ENCODE assay signal across 22 cellular contexts in genomic region chr17:41480136-41480535, GRCh38. TPM values are rescaled to one million over a fixed set of nuclear protein-coding genes. Genes with fewer than 3 reads are reported as not detected.
DNase-seq lines count a peak whose midpoint lies in the region; ATAC-seq lines count a peak whose summit lies in the region.
"Had no signal": no experiment of that assay in that cellular context is flagged by ENCODE, and none has a peak within 500 bp of the region (broad histone marks: within the 10 kb centered on the region; RNA-seq: fewer than 3 reads in every experiment).

No MANE protein-coding gene starts in this region.

- peaks cover 4% of the 10 kb centered on the region for H3K4me1 Mint-ChIP-seq in memory B cell
- H3K4me1 Mint-ChIP-seq in activated T-helper 1 cell treated with anti-CD3 and anti-CD28 coated beads, Interleukin-12 subunit alpha, Interleukin-12 subunit beta, Interleukin-2, Interleukin-4 antibody, amounts not matched to agents 30 ng/mL and 10 ng/mL and 1 ng/mL, durations not matched to agents 14 hours and 24 hours and 36 hours (ENCODE audit: low read depth): no peaks in the 10 kb centered on the region

- no peak overlapping the region for H3K27ac Mint-ChIP-seq in memory B cell
- H3K27ac Mint-ChIP-seq in activated T-helper 1 cell treated with anti-CD3 and anti-CD28 coated beads, Interleukin-12 subunit alpha, Interleukin-12 subunit beta, Interleukin-2, Interleukin-4 antibody, amounts not matched to agents 30 ng/mL and 10 ng/mL and 1 ng/mL, durations not matched to agents 14 hours and 24 hours and 36 hours: no peak overlapping the region

- intact Hi-C loops in activated T-helper 1 cell treated with anti-CD3 and anti-CD28 coated beads, Interleukin-12 subunit alpha, Interleukin-12 subunit beta, Interleukin-2, Interleukin-4 antibody, amounts not matched to agents 30 ng/mL and 10 ng/mL and 1 ng/mL, durations not matched to agents 14 hours and 24 hours and 36 hours (cut with micrococcal nuclease): no loop called here

- DNase-seq in CD1c-positive myeloid dendritic cell (ENCODE audit: extremely low spot score) (peak; percentile 37), NOMO-1 (lab: John Stamatoyannopoulos, UW; ENCODE audit: unreplicated experiment in 2 of 2) (peak; percentile 34 to 78), SKM-1 (lab: John Stamatoyannopoulos, UW; ENCODE audit: unreplicated experiment) (peak; percentile 11), memory B cell (ENCODE audit: low spot score in 2 of 2) (no peak), glomerular visceral epithelial cell (ENCODE audit: extremely low spot score) (no peak), cerebellar cortex (ENCODE audit: low spot score) (no peak)
- no peak for DNase-seq in activated T-helper 1 cell treated with anti-CD3 and anti-CD28 coated beads, Interleukin-12 subunit alpha, Interleukin-12 subunit beta, Interleukin-2, Interleukin-4 antibody, amounts not matched to agents 30 ng/mL and 10 ng/mL and 1 ng/mL, durations not matched to agents 14 hours and 24 hours and 36 hours (ENCODE audit: low spot score)
- DNase-seq: 8988T; DND-41; GOT3; KG1; NCI-H1436 treated with DMSO at 0.1 percent for 48 hours; NCI-H2029 treated with DMSO at 0.1 percent for 48 hours; NCI-H2171 treated with DMSO at 0.1 percent for 48 hours; NCI-H446 treated with DMSO at 0.1 percent for 48 hours; NK-92 treated with Interleukin-12 subunit alpha and Interleukin-12 subunit beta, amount 100 ng/mL, for 24 hours; SK-N-SH had no signal

- H3K27me3 Mint-ChIP-seq in memory B cell: peaks cover 4% of the 10 kb centered on the region
- peaks cover 7% of the 10 kb centered on the region for H3K27me3 Mint-ChIP-seq in activated T-helper 1 cell treated with anti-CD3 and anti-CD28 coated beads, Interleukin-12 subunit alpha, Interleukin-12 subunit beta, Interleukin-2, Interleukin-4 antibody, amounts not matched to agents 30 ng/mL and 10 ng/mL and 1 ng/mL, durations not matched to agents 14 hours and 24 hours and 36 hours (ENCODE audit: insufficient read depth)

- no peaks in the 10 kb centered on the region for H3K9me3 Mint-ChIP-seq in memory B cell
- H3K9me3 Mint-ChIP-seq in activated T-helper 1 cell treated with anti-CD3 and anti-CD28 coated beads, Interleukin-12 subunit alpha, Interleukin-12 subunit beta, Interleukin-2, Interleukin-4 antibody, amounts not matched to agents 30 ng/mL and 10 ng/mL and 1 ng/mL, durations not matched to agents 14 hours and 24 hours and 36 hours: no peaks in the 10 kb centered on the region

- H3K36me3 Mint-ChIP-seq in memory B cell: no peaks in the 10 kb centered on the region
- H3K36me3 Mint-ChIP-seq in activated T-helper 1 cell treated with anti-CD3 and anti-CD28 coated beads, Interleukin-12 subunit alpha, Interleukin-12 subunit beta, Interleukin-2, Interleukin-4 antibody, amounts not matched to agents 30 ng/mL and 10 ng/mL and 1 ng/mL, durations not matched to agents 14 hours and 24 hours and 36 hours (ENCODE audit: low read depth): no peaks in the 10 kb centered on the region

- ATAC-seq in memory B cell (ENCODE audit: low read depth): peak; percentile 64
- no peak for ATAC-seq in HG02840 (IDR thresholded peaks at IDR 0.05; ENCODE audit: low FRiP score, unreplicated experiment)
- ATAC-seq: Panc1, Right ventricle myocardium inferior had no signal

- H3K4me3 Mint-ChIP-seq in memory B cell: no peak overlapping the region
- no peak overlapping the region for H3K4me3 Mint-ChIP-seq in activated T-helper 1 cell treated with anti-CD3 and anti-CD28 coated beads, Interleukin-12 subunit alpha, Interleukin-12 subunit beta, Interleukin-2, Interleukin-4 antibody, amounts not matched to agents 30 ng/mL and 10 ng/mL and 1 ng/mL, durations not matched to agents 14 hours and 24 hours and 36 hours

RNA-seq across cellular contexts. Expression of gene KRT35, which starts 0.8 kb away (rescaled TPM):
- not detected in 2 replicates for total RNA-seq in activated T-helper 1 cell treated with anti-CD3 and anti-CD28 coated beads, Interleukin-12 subunit alpha, Interleukin-12 subunit beta, Interleukin-2, Interleukin-4 antibody, amounts not matched to agents 30 ng/mL and 10 ng/mL and 1 ng/mL, durations not matched to agents 14 hours and 24 hours and 36 hours
- total RNA-seq: MCF 10A; Right ventricle myocardium inferior; T-helper 1 cell treated with Interleukin-12 subunit alpha and Interleukin-12 subunit beta and Interleukin-4 antibody, amounts not matched to agents 30 ng/mL and 1 ng/mL, for 36 hours had no signal

RNA-seq across cellular contexts. Expression of gene KRT36, which starts 9.6 kb away (rescaled TPM):
- not detected in 2 replicates for total RNA-seq in activated T-helper 1 cell treated with anti-CD3 and anti-CD28 coated beads, Interleukin-12 subunit alpha, Interleukin-12 subunit beta, Interleukin-2, Interleukin-4 antibody, amounts not matched to agents 30 ng/mL and 10 ng/mL and 1 ng/mL, durations not matched to agents 14 hours and 24 hours and 36 hours
- total RNA-seq: MCF 10A; Right ventricle myocardium inferior; T-helper 1 cell treated with Interleukin-12 subunit alpha and Interleukin-12 subunit beta and Interleukin-4 antibody, amounts not matched to agents 30 ng/mL and 1 ng/mL, for 36 hours had no signal

RNA-seq across cellular contexts. Expression of gene KRT32, which starts 12.9 kb away (rescaled TPM):
- total RNA-seq in activated T-helper 1 cell treated with anti-CD3 and anti-CD28 coated beads, Interleukin-12 subunit alpha, Interleukin-12 subunit beta, Interleukin-2, Interleukin-4 antibody, amounts not matched to agents 30 ng/mL and 10 ng/mL and 1 ng/mL, durations not matched to agents 14 hours and 24 hours and 36 hours: not detected in 2 replicates
- total RNA-seq: MCF 10A; Right ventricle myocardium inferior; T-helper 1 cell treated with Interleukin-12 subunit alpha and Interleukin-12 subunit beta and Interleukin-4 antibody, amounts not matched to agents 30 ng/mL and 1 ng/mL, for 36 hours had no signal

RNA-seq across cellular contexts. Expression of gene KRT13, which starts 25.3 kb away (rescaled TPM):
- total RNA-seq in activated T-helper 1 cell treated with anti-CD3 and anti-CD28 coated beads, Interleukin-12 subunit alpha, Interleukin-12 subunit beta, Interleukin-2, Interleukin-4 antibody, amounts not matched to agents 30 ng/mL and 10 ng/mL and 1 ng/mL, durations not matched to agents 14 hours and 24 hours and 36 hours: not detected in 2 replicates
- total RNA-seq: MCF 10A; Right ventricle myocardium inferior; T-helper 1 cell treated with Interleukin-12 subunit alpha and Interleukin-12 subunit beta and Interleukin-4 antibody, amounts not matched to agents 30 ng/mL and 1 ng/mL, for 36 hours had no signal

RNA-seq across cellular contexts. Expression of gene KRT15, which starts 38.6 kb away (rescaled TPM):
- not detected in 2 replicates for total RNA-seq in activated T-helper 1 cell treated with anti-CD3 and anti-CD28 coated beads, Interleukin-12 subunit alpha, Interleukin-12 subunit beta, Interleukin-2, Interleukin-4 antibody, amounts not matched to agents 30 ng/mL and 10 ng/mL and 1 ng/mL, durations not matched to agents 14 hours and 24 hours and 36 hours
- total RNA-seq: Right ventricle myocardium inferior; T-helper 1 cell treated with Interleukin-12 subunit alpha and Interleukin-12 subunit beta and Interleukin-4 antibody, amounts not matched to agents 30 ng/mL and 1 ng/mL, for 36 hours had no signal

Comparison
In these comparisons a context has a peak if more than half of its experiments do, and no peak if none do; other contexts are left out.
1. DNase-seq: peak in CD1c-positive myeloid dendritic cell (single experiment), NOMO-1 (2 of 2) and SKM-1 (single experiment); none in memory B cell (0 of 2), glomerular visceral epithelial cell (single experiment), cerebellar cortex (single experiment) and activated T-helper 1 cell treated with anti-CD3 and anti-CD28 coated beads, Interleukin-12 subunit alpha, Interleukin-12 subunit beta, Interleukin-2, Interleukin-4 antibody, amounts not matched to agents 30 ng/mL and 10 ng/mL and 1 ng/mL, durations not matched to agents 14 hours and 24 hours and 36 hours (single experiment).